28 cellular contexts compared by ENCODE assay signal in genomic region chrX:20244936-20245335, GRCh38. TPM values are rescaled to one million over a fixed set of nuclear protein-coding genes. Genes with fewer than 3 reads are reported as not detected.
DNase-seq lines count a peak whose midpoint lies in the region; ATAC-seq, FAIRE-seq and TF ChIP-seq lines count a peak whose summit lies in the region.
"Had no signal": no experiment of that assay in that cellular context is flagged by ENCODE, and none has a peak within 500 bp of the region (broad histone marks: within the 10 kb centered on the region; RNA-seq: fewer than 3 reads in every experiment).

No MANE protein-coding gene starts in this region.

- TF ChIP-seq CTCF in A549 (IDR thresholded peaks at IDR 0.05) (no peak), astrocyte of the spinal cord (IDR thresholded peaks at IDR 0.05; ENCODE audit: low read depth, low read length) (no peak), GM13977 (IDR thresholded peaks at IDR 0.05; ENCODE audit: extremely low read depth, insufficient read depth, missing control alignments) (no peak)

- H3K4me1 ChIP-seq in A549 (peaks cover 14% of the 10 kb centered on the region; the same call in 2 of the 3 replicates), right cardiac atrium (ENCODE audit: control insufficient read depth, insufficient read depth, low read length) (no peaks in the 10 kb centered on the region)
- H3K4me1 ChIP-seq in CD4-positive, alpha-beta memory T cell (ENCODE audit: insufficient read depth, low read length), result peaks cover 37% of the 10 kb centered on the region
- H3K4me1 ChIP-seq: BE2C, gastrocnemius medialis had no signal

- 82% methylated on average over 3 of the region's 3 CpGs for WGBS in A549 (ENCODE audit: missing lambda C conversion rate)
- 52% methylated on average over 3 of the region's 3 CpGs for WGBS in right cardiac atrium

- FAIRE-seq in A549 (lab: Jason Lieb, UNC), result no peak
- FAIRE-seq: bronchial epithelial cell, GM12891, urothelium cell line had no signal

- in situ Hi-C loops in astrocyte of the spinal cord (cut with HindIII; ENCODE audit: low sequenced_read_pairs), result no loop called here
- in situ Hi-C loops in GM13977 (cut with MboI; ENCODE audit: low pct_unique_long_range_greater_than_20kb, low sequenced_read_pairs, unreplicated experiment), result no loop called here

- H3K4me3 Mint-ChIP-seq in CD4-positive, alpha-beta memory T cell, result no peak overlapping the region
- H3K4me3 Mint-ChIP-seq: activated CD4-positive, alpha-beta memory T cell treated with anti-CD3 and anti-CD28 coated beads for 36 hours; activated naive CD4-positive, alpha-beta T cell treated with anti-CD3 and anti-CD28 coated beads, Interleukin-2, amount 10 ng/mL, durations not matched to agents 7 days and 5 days; activated T-helper 1 cell treated with anti-CD3 and anti-CD28 coated beads, Interleukin-12 subunit alpha, Interleukin-12 subunit beta, Interleukin-2, Interleukin-4 antibody, amounts not matched to agents 30 ng/mL and 10 ng/mL and 1 ng/mL, durations not matched to agents 14 hours and 24 hours and 36 hours; natural killer cell treated with Interleukin-12 subunit alpha and Interleukin-12 subunit beta and Interleukin-15 and Interleukin-18, amount 100 ng/mL, for 72 hours had no signal

- no peaks in the 10 kb centered on the region for H3K27me3 Mint-ChIP-seq in CD4-positive, alpha-beta memory T cell
- H3K27me3 Mint-ChIP-seq: activated CD4-positive, alpha-beta memory T cell treated with anti-CD3 and anti-CD28 coated beads for 36 hours; activated naive CD4-positive, alpha-beta T cell treated with anti-CD3 and anti-CD28 coated beads, Interleukin-2, amount 10 ng/mL, durations not matched to agents 7 days and 5 days; natural killer cell treated with Interleukin-12 subunit alpha and Interleukin-12 subunit beta and Interleukin-15 and Interleukin-18, amount 100 ng/mL, for 72 hours had no signal

- no peaks in the 10 kb centered on the region for H3K36me3 ChIP-seq in CD4-positive, alpha-beta memory T cell (ENCODE audit: insufficient read depth, low read length)
- H3K36me3 ChIP-seq: BE2C, gastrocnemius medialis had no signal

- POLR2A ChIA-PET in A549 (lab: Yijun Ruan, JAX), result no interaction called here
- POLR2A ChIA-PET in CD4-positive, alpha-beta memory T cell (lab: Charles Lee; ENCODE audit: partially characterized antibody), result interaction anchor here (0.7 kb wide), 1 partner anchor 22 kb away, joined by 3 read pairs; the partner anchor contains the start of gene RPS6KA3

- no peak overlapping the region for H3K27ac Mint-ChIP-seq in CD4-positive, alpha-beta memory T cell
- H3K27ac Mint-ChIP-seq: activated CD4-positive, alpha-beta memory T cell treated with anti-CD3 and anti-CD28 coated beads for 36 hours; activated naive CD4-positive, alpha-beta T cell treated with anti-CD3 and anti-CD28 coated beads, Interleukin-2, amount 10 ng/mL, durations not matched to agents 7 days and 5 days; activated T-helper 1 cell treated with anti-CD3 and anti-CD28 coated beads, Interleukin-12 subunit alpha, Interleukin-12 subunit beta, Interleukin-2, Interleukin-4 antibody, amounts not matched to agents 30 ng/mL and 10 ng/mL and 1 ng/mL, durations not matched to agents 14 hours and 24 hours and 36 hours; natural killer cell treated with Interleukin-12 subunit alpha and Interleukin-12 subunit beta and Interleukin-15 and Interleukin-18, amount 100 ng/mL, for 72 hours had no signal

- no peak for TF ChIP-seq EP300 in A549 (IDR thresholded peaks at IDR 0.05)

- DNase-seq in A549 (ENCODE audit: low read depth in 1 of 2, low spot score in 1 of 2), result no peak
- peak; percentile 38 for DNase-seq in GM03348 (ENCODE audit: low spot score)
- DNase-seq in astrocyte of the spinal cord (ENCODE audit: low read depth, low spot score), result peak; percentile 27
- peak; percentile 10 to 76 (median 55) for DNase-seq in right cardiac atrium
- DNase-seq in CD4-positive, alpha-beta memory T cell, result no peak
- no peak for DNase-seq in GM13977 (ENCODE audit: low spot score)
- DNase-seq in activated T-cell treated with anti-CD3 and anti-CD28 coated beads, Interleukin-2, amount 50 U/mL, for 1 hour, result no peak
- no peak for DNase-seq in NCI-H2029 treated with DMSO at 0.1 percent for 48 hours (lab: John Stamatoyannopoulos, UW)
- DNase-seq: activated CD4-positive, alpha-beta memory T cell treated with anti-CD3 and anti-CD28 coated beads for 36 hours; activated CD4-positive, alpha-beta T cell treated with anti-CD3 and anti-CD28 coated beads for 1 hour; activated naive CD4-positive, alpha-beta T cell treated with anti-CD3 and anti-CD28 coated beads, Interleukin-2, amount 10 ng/mL, durations not matched to agents 7 days and 5 days; BE2C; DMS 273 treated with DMSO at 0.1 percent for 48 hours; gastrocnemius medialis; Kasumi-1; NCI-H1436 treated with DMSO at 0.1 percent for 48 hours; NCI-H2107; occipital lobe; SIG-M5; stimulated activated naive CD4-positive, alpha-beta T cell had no signal

- ATAC-seq in A549 (no peak), right cardiac atrium (no peak)
- ATAC-seq: gastrocnemius medialis; HCT116; natural killer cell treated with Interleukin-12 subunit alpha and Interleukin-12 subunit beta and Interleukin-15 and Interleukin-18, amount 100 ng/mL, for 72 hours; Panc1 had no signal

- no peak for TF ChIP-seq POLR2A in A549 (IDR thresholded peaks at IDR 0.05; ENCODE audit: low read length)

- intact Hi-C loops in right cardiac atrium (cut with DNase I), result no loop called here
- intact Hi-C loops in CD4-positive, alpha-beta memory T cell (cut with micrococcal nuclease), result no loop called here

- CTCF ChIA-PET in A549 (lab: Yijun Ruan, JAX), result interaction anchor here (0.8 kb wide), 1 partner anchor 25 kb away, joined by 3 read pairs; no protein-coding TSS in a partner anchor
- CTCF ChIA-PET in CD4-positive, alpha-beta memory T cell (lab: Charles Lee; ENCODE audit: partially characterized antibody), result interaction anchor here (1.6 kb wide), 1 partner anchor 8 kb away, joined by 5 read pairs; no protein-coding TSS in a partner anchor

- no peaks in the 10 kb centered on the region for H3K27me3 ChIP-seq in right cardiac atrium (ENCODE audit: control insufficient read depth, insufficient read depth)
- H3K27me3 ChIP-seq in CD4-positive, alpha-beta memory T cell (ENCODE audit: insufficient read depth, low read length), result no peaks in the 10 kb centered on the region
- H3K27me3 ChIP-seq: BE2C, gastrocnemius medialis had no signal

- peaks cover 18 to 53% (median 30%) of the 10 kb centered on the region in 4 donors for H3K4me1 Mint-ChIP-seq in CD4-positive, alpha-beta memory T cell

- peaks cover 7 to 17% of the 10 kb centered on the region in 2 donors for H3K36me3 Mint-ChIP-seq in CD4-positive, alpha-beta memory T cell

- peak overlapping the region; percentile 16; the same call in 1 of the 3 replicates for H3K4me2 ChIP-seq in A549

- H3K9me3 Mint-ChIP-seq in CD4-positive, alpha-beta memory T cell, result peaks cover 0 to 4% (median 0%) of the 10 kb centered on the region in 8 donors
- H3K9me3 Mint-ChIP-seq: activated CD4-positive, alpha-beta memory T cell treated with anti-CD3 and anti-CD28 coated beads for 36 hours; activated naive CD4-positive, alpha-beta T cell treated with anti-CD3 and anti-CD28 coated beads, Interleukin-2, amount 10 ng/mL, durations not matched to agents 7 days and 5 days; activated T-helper 1 cell treated with anti-CD3 and anti-CD28 coated beads, Interleukin-12 subunit alpha, Interleukin-12 subunit beta, Interleukin-2, Interleukin-4 antibody, amounts not matched to agents 30 ng/mL and 10 ng/mL and 1 ng/mL, durations not matched to agents 14 hours and 24 hours and 36 hours had no signal

- no peak for TF ChIP-seq RAD21 in A549 (conservative IDR thresholded peaks at IDR 0.05 in 1 of 2, IDR thresholded peaks at IDR 0.05 in 1 of 2)

- H3K27ac ChIP-seq in A549, result no peak overlapping the region
- no peak overlapping the region for H3K27ac ChIP-seq in right cardiac atrium (ENCODE audit: low read length)
- H3K27ac ChIP-seq in CD4-positive, alpha-beta memory T cell (ENCODE audit: low read depth, low read length), result no peak overlapping the region
- H3K27ac ChIP-seq: skin epidermis had no signal

- H3K9me3 ChIP-seq in A549 (peaks cover 8% of the 10 kb centered on the region; the same call in 2 of the 3 replicates), right cardiac atrium (ENCODE audit: control insufficient read depth, low read length) (no peaks in the 10 kb centered on the region)
- no peaks in the 10 kb centered on the region for H3K9me3 ChIP-seq in CD4-positive, alpha-beta memory T cell (ENCODE audit: control insufficient read depth in 1 of 2, low read length in 2 of 2)
- H3K9me3 ChIP-seq: BE2C, gastrocnemius medialis had no signal

- H3K4me3 ChIP-seq in A549 (no peak overlapping the region), astrocyte of the spinal cord (ENCODE audit: low read depth, low read length) (no peak overlapping the region), right cardiac atrium (ENCODE audit: low read length) (no peak overlapping the region)
- no peak overlapping the region for H3K4me3 ChIP-seq in CD4-positive, alpha-beta memory T cell (ENCODE audit: low read length in 2 of 2)
- H3K4me3 ChIP-seq: gastrocnemius medialis, skin epidermis had no signal

TF ChIP-seq in A549, 52 proteins besides CTCF, POLR2A, EP300 and RAD21:
- TF ChIP-seq ELK1 (IDR thresholded peaks at IDR 0.05; ENCODE audit: low read depth, low read length), result no peak
TF ChIP-seq in A549: peak in this region for 0.

RNA-seq across cellular contexts. Expression of gene RPS6KA3, which starts 21.8 kb away (rescaled TPM):
- polyA plus RNA-seq in A549 (2011; rRNA removed), result 109 and 117 TPM in 2 replicates
- polyA plus RNA-seq in A549 (2012; cell fraction: cytosol; rRNA removed), result 20.6 and 22.4 TPM in 2 replicates
- 8.8 and 10.3 TPM in 2 replicates for polyA plus RNA-seq in A549 (2012; cell fraction: nucleus; rRNA removed)
- 39.5 to 41.1 TPM (median 40.5 TPM) in 3 replicates for polyA plus RNA-seq in A549 (2017; fragmentation: RNase III; extraction: RNeasy Plus Mini Kit Qiagen cat#74134 plus additional on column Dnase treatment)
- 88.5 and 90.8 TPM in 2 replicates for polyA minus RNA-seq in A549 (2011; rRNA and poly(A)+ RNA removed)
- 10 to 100 TPM; 25.2 to 37.4 (median 29.3) TPM for total RNA-seq in right cardiac atrium
- 11.1 TPM for polyA plus RNA-seq in right cardiac atrium
- 100 to 1,000 TPM; 130 to 139 TPM for total RNA-seq in CD4-positive, alpha-beta memory T cell
- polyA plus RNA-seq in CD4-positive, alpha-beta memory T cell, result 10 to 100 TPM; 39.7 to 68.1 TPM

Comparison
In these comparisons a context has a peak if more than half of its experiments do, and no peak if none do; other contexts are left out.
1. DNase-seq: peak in GM03348 (single experiment), astrocyte of the spinal cord (single experiment) and right cardiac atrium (3 of 3); none in A549 (0 of 2), CD4-positive, alpha-beta memory T cell (0 of 5), GM13977 (single experiment), activated T-cell treated with anti-CD3 and anti-CD28 coated beads, Interleukin-2, amount 50 U/mL, for 1 hour (single experiment) and NCI-H2029 treated with DMSO at 0.1 percent for 48 hours (single experiment).